Comparison of ENCODE assay signal across 17 cellular contexts in the genomic region with DNA sequence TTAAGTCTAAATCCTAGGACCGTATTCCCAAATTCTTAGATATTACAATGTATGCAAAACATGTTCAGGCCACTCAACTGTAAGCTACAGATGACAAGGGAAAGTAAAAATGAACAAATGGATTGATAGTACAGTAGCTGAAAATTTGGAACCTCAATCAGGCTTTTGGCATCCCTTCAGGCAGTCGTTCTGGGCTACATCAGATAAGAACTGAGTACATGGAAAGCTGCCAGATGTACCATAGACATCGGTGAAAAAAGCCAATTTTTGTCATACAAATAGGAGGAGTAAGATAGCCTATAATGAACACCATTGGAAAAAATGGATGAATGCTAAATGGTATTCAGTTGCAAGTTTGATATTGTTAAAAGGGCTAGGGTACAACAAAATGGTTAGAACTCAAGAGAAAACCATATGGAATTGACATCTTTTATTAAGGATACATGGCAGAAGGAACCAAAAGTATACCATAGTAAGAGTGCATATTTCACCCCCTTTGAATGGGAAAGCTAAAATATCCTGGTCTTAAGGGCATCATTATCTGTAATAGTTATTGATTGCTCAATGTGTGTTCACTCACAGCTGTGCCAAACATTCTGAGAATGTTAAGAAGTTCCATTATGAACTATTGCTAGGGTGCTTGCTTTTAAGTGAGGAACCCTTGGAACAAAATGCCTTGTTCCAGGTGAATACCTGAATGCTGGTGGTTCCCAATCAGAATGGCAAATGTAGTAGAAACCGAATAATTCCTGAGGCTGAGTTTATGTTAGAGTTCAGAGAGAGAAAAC.
DNase-seq lines count a peak whose midpoint lies in the region; ATAC-seq, FAIRE-seq and TF ChIP-seq lines count a peak whose summit lies in the region.
"Had no signal": no experiment of that assay in that cellular context is flagged by ENCODE, and none has a peak within 500 bp of the region (broad histone marks: within the 10 kb centered on the region; RNA-seq: fewer than 3 reads in every experiment).

No MANE protein-coding gene starts in this region.

- H3K4me1 Mint-ChIP-seq in astrocyte (ENCODE audit: low read depth, unreplicated experiment): peaks cover 39% of the 10 kb centered on the region
- H3K4me1 Mint-ChIP-seq in activated T-helper 2 cell treated with anti-CD3 and anti-CD28 coated beads, Interferon-gamma antibody, Interleukin-2, Interleukin-4, amounts not matched to agents 10 μg/mL and 5 μg/mL and 100 μg/mL, durations not matched to agents 14 hours and 24 hours and 36 hours (ENCODE audit: low read depth): peaks cover 30% of the 10 kb centered on the region
- H3K4me1 Mint-ChIP-seq: neural crest cell, WTC11 had no signal

- no peak overlapping the region for H3K9ac ChIP-seq in astrocyte (ENCODE audit: low read length)

- H3K36me3 ChIP-seq in DOHH2 (ENCODE audit: control insufficient read depth, low read length): peaks cover 30% of the 10 kb centered on the region
- no peaks in the 10 kb centered on the region for H3K36me3 ChIP-seq in astrocyte (ENCODE audit: insufficient read depth, low read length)
- peaks cover 7% of the 10 kb centered on the region for H3K36me3 ChIP-seq in lower lobe of right lung

- no peaks in the 10 kb centered on the region for H3K9me3 Mint-ChIP-seq in astrocyte (ENCODE audit: unreplicated experiment)
- no peaks in the 10 kb centered on the region for H3K9me3 Mint-ChIP-seq in activated T-helper 2 cell treated with anti-CD3 and anti-CD28 coated beads, Interferon-gamma antibody, Interleukin-2, Interleukin-4, amounts not matched to agents 10 μg/mL and 5 μg/mL and 100 μg/mL, durations not matched to agents 14 hours and 24 hours and 36 hours
- H3K9me3 Mint-ChIP-seq: activated naive CD8-positive, alpha-beta T cell treated with anti-CD3 and anti-CD28 coated beads for 36 hours; neural crest cell; WTC11 had no signal

- peaks cover 66% of the 10 kb centered on the region for H3K4me1 ChIP-seq in DOHH2 (ENCODE audit: control insufficient read depth, low read length)
- H3K4me1 ChIP-seq in astrocyte (ENCODE audit: insufficient read depth, low read length): peaks cover 30% of the 10 kb centered on the region
- peaks cover 75% of the 10 kb centered on the region for H3K4me1 ChIP-seq in lower lobe of right lung

- ATAC-seq in lower lobe of right lung (peak; percentile 51 to 69), HG02798 (IDR thresholded peaks at IDR 0.05; ENCODE audit: poor library complexity, unreplicated experiment) (no peak)
- ATAC-seq: WTC11 had no signal

- H3K27ac ChIP-seq in DOHH2 (ENCODE audit: low read depth, low read length) (no peak overlapping the region; the same call in 1 of the 2 replicates), astrocyte (ENCODE audit: low read depth, low read length) (no peak overlapping the region), lower lobe of right lung (no peak overlapping the region)
- H3K27ac ChIP-seq: SK-N-MC, spleen had no signal

- intact Hi-C loops in lower lobe of right lung (cut with DNase I): no loop called here
- intact Hi-C loops in activated T-helper 2 cell treated with anti-CD3 and anti-CD28 coated beads, Interferon-gamma antibody, Interleukin-2, Interleukin-4, amounts not matched to agents 10 μg/mL and 5 μg/mL and 100 μg/mL, durations not matched to agents 14 hours and 24 hours and 36 hours (cut with micrococcal nuclease): loop anchor here (5.0 kb wide), 1 partner anchor 510 kb away; no protein-coding TSS in a partner anchor

- H3K27ac Mint-ChIP-seq in astrocyte (ENCODE audit: unreplicated experiment): no peak overlapping the region
- H3K27ac Mint-ChIP-seq in activated T-helper 2 cell treated with anti-CD3 and anti-CD28 coated beads, Interferon-gamma antibody, Interleukin-2, Interleukin-4, amounts not matched to agents 10 μg/mL and 5 μg/mL and 100 μg/mL, durations not matched to agents 14 hours and 24 hours and 36 hours: no peak overlapping the region
- H3K27ac Mint-ChIP-seq: activated naive CD8-positive, alpha-beta T cell treated with anti-CD3 and anti-CD28 coated beads for 36 hours; WTC11 had no signal

- H3F3A ChIP-seq in DOHH2 (ENCODE audit: control insufficient read depth, insufficient read depth): peaks cover 10% of the 10 kb centered on the region; the same call in 1 of the 2 replicates

- no peaks in the 10 kb centered on the region for H3K9me3 ChIP-seq in DOHH2 (ENCODE audit: control insufficient read depth, insufficient read depth, low read length)
- no peaks in the 10 kb centered on the region for H3K9me3 ChIP-seq in astrocyte (ENCODE audit: insufficient read depth, low read depth, low read length)
- no peaks in the 10 kb centered on the region for H3K9me3 ChIP-seq in lower lobe of right lung
- H3K9me3 ChIP-seq: spleen had no signal

- no peak for FAIRE-seq in astrocyte (lab: Jason Lieb, UNC)
- FAIRE-seq in GM19239 (lab: Jason Lieb, UNC): no peak
- FAIRE-seq: G401.6 had no signal

- no peak overlapping the region for H3K4me3 ChIP-seq in DOHH2 (ENCODE audit: low read length)
- H3K4me3 ChIP-seq in astrocyte (ENCODE audit: insufficient read depth, low read depth, low read length): no peak overlapping the region
- H3K4me3 ChIP-seq in lower lobe of right lung: no peak overlapping the region
- H3K4me3 ChIP-seq: dorsolateral prefrontal cortex, SK-N-MC, spleen had no signal

- H3K79me2 ChIP-seq in DOHH2 (ENCODE audit: control insufficient read depth, low read length) (peaks cover 99% of the 10 kb centered on the region), astrocyte (ENCODE audit: insufficient read depth, low read length) (peaks cover 75% of the 10 kb centered on the region)

- H3K4me2 ChIP-seq in DOHH2 (ENCODE audit: low read length) (peak overlapping the region; percentile 13; the same call in 1 of the 2 replicates), astrocyte (ENCODE audit: low read length) (no peak overlapping the region)

- no peaks in the 10 kb centered on the region for H3K9me2 ChIP-seq in DOHH2 (replicated peaks; ENCODE audit: control insufficient read depth, low read length)

- no peak overlapping the region for H2AFZ ChIP-seq in astrocyte (ENCODE audit: low read depth, low read length)

- H3K27me3 Mint-ChIP-seq in astrocyte (ENCODE audit: low read depth, unreplicated experiment): no peaks in the 10 kb centered on the region
- H3K27me3 Mint-ChIP-seq in activated T-helper 2 cell treated with anti-CD3 and anti-CD28 coated beads, Interferon-gamma antibody, Interleukin-2, Interleukin-4, amounts not matched to agents 10 μg/mL and 5 μg/mL and 100 μg/mL, durations not matched to agents 14 hours and 24 hours and 36 hours (ENCODE audit: low read depth): no peaks in the 10 kb centered on the region
- H3K27me3 Mint-ChIP-seq: activated naive CD8-positive, alpha-beta T cell treated with anti-CD3 and anti-CD28 coated beads for 36 hours had no signal

- H4K20me1 ChIP-seq in DOHH2 (ENCODE audit: control insufficient read depth, insufficient read depth, low read depth, low read length): no peaks in the 10 kb centered on the region
- no peaks in the 10 kb centered on the region for H4K20me1 ChIP-seq in astrocyte (ENCODE audit: insufficient read depth, low read length)

- no peak for TF ChIP-seq CTCF in DOHH2 (IDR thresholded peaks at IDR 0.05; ENCODE audit: low read depth, low read length, poor library complexity, severe bottlenecking)
- no peak for TF ChIP-seq CTCF in astrocyte (IDR thresholded peaks at IDR 0.05; ENCODE audit: insufficient read depth, low read depth, low read length)
- TF ChIP-seq CTCF in lower lobe of right lung (IDR thresholded peaks at IDR 0.05): no peak

- no peak overlapping the region for H3K4me3 Mint-ChIP-seq in astrocyte (ENCODE audit: unreplicated experiment)
- H3K4me3 Mint-ChIP-seq in activated T-helper 2 cell treated with anti-CD3 and anti-CD28 coated beads, Interferon-gamma antibody, Interleukin-2, Interleukin-4, amounts not matched to agents 10 μg/mL and 5 μg/mL and 100 μg/mL, durations not matched to agents 14 hours and 24 hours and 36 hours (ENCODE audit: low read depth): no peak overlapping the region
- H3K4me3 Mint-ChIP-seq: activated naive CD8-positive, alpha-beta T cell treated with anti-CD3 and anti-CD28 coated beads for 36 hours; neural crest cell; WTC11 had no signal

- peak; percentile 37 for DNase-seq in NCI-H1092 treated with DMSO at 0.1 percent for 48 hours (lab: John Stamatoyannopoulos, UW)
- peak; percentile 30 for DNase-seq in astrocyte (ENCODE audit: low read depth)
- DNase-seq in lower lobe of right lung: no peak
- DNase-seq in GM19239 (ENCODE audit: insufficient read length, low spot score): no peak
- DNase-seq in activated CD8-positive, alpha-beta memory T cell treated with anti-CD3 and anti-CD28 coated beads, Interleukin-2, amount 50 U/mL, for 4 hours: no peak
- DNase-seq in activated T-helper 2 cell treated with anti-CD3 and anti-CD28 coated beads, Interferon-gamma antibody, Interleukin-2, Interleukin-4, amounts not matched to agents 10 μg/mL and 5 μg/mL and 100 μg/mL, durations not matched to agents 14 hours and 24 hours and 36 hours (ENCODE audit: low spot score): no peak
- DNase-seq: activated naive CD8-positive, alpha-beta T cell treated with anti-CD3 and anti-CD28 coated beads for 36 hours; H7; left cardiac atrium; spleen had no signal

- H3K27me3 ChIP-seq in DOHH2 (ENCODE audit: control insufficient read depth, low read length) (no peaks in the 10 kb centered on the region), astrocyte (ENCODE audit: insufficient read depth, low read length) (no peaks in the 10 kb centered on the region), lower lobe of right lung (ENCODE audit: low read depth) (no peaks in the 10 kb centered on the region)
- H3K27me3 ChIP-seq: dorsolateral prefrontal cortex, spleen had no signal

- H3K36me3 Mint-ChIP-seq in astrocyte (ENCODE audit: low read depth, unreplicated experiment): peaks cover under 1% of the 10 kb centered on the region
- H3K36me3 Mint-ChIP-seq in activated T-helper 2 cell treated with anti-CD3 and anti-CD28 coated beads, Interferon-gamma antibody, Interleukin-2, Interleukin-4, amounts not matched to agents 10 μg/mL and 5 μg/mL and 100 μg/mL, durations not matched to agents 14 hours and 24 hours and 36 hours (ENCODE audit: low read depth): peaks cover 35% of the 10 kb centered on the region
- H3K36me3 Mint-ChIP-seq: WTC11 had no signal

Comparison
In these comparisons a context has a peak if more than half of its experiments do, and no peak if none do; other contexts are left out.
1. DNase-seq: peak in NCI-H1092 treated with DMSO at 0.1 percent for 48 hours (single experiment) and astrocyte (single experiment); none in lower lobe of right lung (single experiment), GM19239 (single experiment), activated CD8-positive, alpha-beta memory T cell treated with anti-CD3 and anti-CD28 coated beads, Interleukin-2, amount 50 U/mL, for 4 hours (single experiment) and activated T-helper 2 cell treated with anti-CD3 and anti-CD28 coated beads, Interferon-gamma antibody, Interleukin-2, Interleukin-4, amounts not matched to agents 10 μg/mL and 5 μg/mL and 100 μg/mL, durations not matched to agents 14 hours and 24 hours and 36 hours (single experiment).